Comparison of ENCODE assay signal across 2 cellular contexts in the genomic region with DNA sequence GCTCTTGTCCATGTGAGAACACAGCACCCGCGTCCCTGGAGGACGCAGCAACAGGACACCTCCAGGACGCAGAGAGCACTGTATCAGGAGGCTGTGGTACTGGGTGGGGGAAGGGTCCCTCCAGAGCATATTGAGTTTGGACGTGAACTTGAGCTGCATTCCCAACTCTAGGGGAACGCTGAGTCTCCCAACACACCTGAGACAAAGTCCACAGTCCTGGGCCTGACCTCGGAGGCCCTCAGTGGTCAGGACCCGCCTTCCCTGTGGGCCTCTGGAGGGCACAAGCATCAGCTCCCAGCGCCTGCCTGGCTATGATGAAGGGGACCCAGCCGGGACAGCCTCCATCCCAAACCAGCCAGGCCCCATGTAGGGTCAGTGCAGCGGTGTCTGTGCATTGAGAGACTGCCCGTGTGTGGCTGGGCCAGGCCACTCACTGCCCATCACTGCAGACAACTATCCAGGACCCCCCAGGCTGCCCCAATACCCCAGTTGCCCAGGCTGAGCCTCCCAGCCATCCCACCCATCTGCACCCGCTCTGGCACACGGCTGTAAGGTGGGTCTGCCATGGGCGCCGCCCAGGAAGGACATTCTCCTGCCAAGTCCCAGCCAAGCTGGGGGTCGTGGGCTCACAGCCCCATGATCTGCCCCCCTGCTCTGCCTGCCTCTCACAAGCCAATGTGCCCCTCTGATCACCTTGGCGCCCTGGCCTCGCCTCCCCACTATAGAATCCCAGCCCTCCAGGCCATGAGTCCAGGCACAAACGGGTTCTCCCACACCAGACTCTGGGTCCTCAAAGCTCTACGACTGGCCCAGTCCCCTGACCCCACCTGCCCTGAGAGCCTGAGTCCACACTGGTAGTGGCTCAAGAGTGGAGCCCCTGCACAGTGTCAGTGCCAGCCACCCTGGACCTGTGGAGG.
TF ChIP-seq lines count a peak whose summit lies in the region.

No MANE protein-coding gene starts in this region.

TF ChIP-seq in H1, 55 proteins besides CTCF, POLR2A, EP300 and RAD21:
- no peak for TF ChIP-seq CHD1 (IDR thresholded peaks at IDR 0.05; ENCODE audit: low read depth, low read length)
- no peak for TF ChIP-seq GABPA (IDR thresholded peaks at IDR 0.05; ENCODE audit: borderline replicate concordance, insufficient read depth, low read length)
- TF ChIP-seq, protein P1, sequence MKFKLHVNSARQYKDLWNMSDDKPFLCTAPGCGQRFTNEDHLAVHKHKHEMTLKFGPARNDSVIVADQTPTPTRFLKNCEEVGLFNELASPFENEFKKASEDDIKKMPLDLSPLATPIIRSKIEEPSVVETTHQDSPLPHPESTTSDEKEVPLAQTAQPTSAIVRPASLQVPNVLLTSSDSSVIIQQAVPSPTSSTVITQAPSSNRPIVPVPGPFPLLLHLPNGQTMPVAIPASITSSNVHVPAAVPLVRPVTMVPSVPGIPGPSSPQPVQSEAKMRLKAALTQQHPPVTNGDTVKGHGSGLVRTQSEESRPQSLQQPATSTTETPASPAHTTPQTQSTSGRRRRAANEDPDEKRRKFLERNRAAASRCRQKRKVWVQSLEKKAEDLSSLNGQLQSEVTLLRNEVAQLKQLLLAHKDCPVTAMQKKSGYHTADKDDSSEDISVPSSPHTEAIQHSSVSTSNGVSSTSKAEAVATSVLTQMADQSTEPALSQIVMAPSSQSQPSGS (IDR thresholded peaks at IDR 0.05; ENCODE audit: low read length) = no peak
- TF ChIP-seq JUN (IDR thresholded peaks at IDR 0.05; ENCODE audit: low read depth, low read length) = no peak
- TF ChIP-seq HDAC2 (IDR thresholded peaks at IDR 0.05; ENCODE audit: borderline replicate concordance in 1 of 2, low read depth in 2 of 2, low read length in 2 of 2) = no peak
- no peak for TF ChIP-seq ASH2L (IDR thresholded peaks at IDR 0.05; ENCODE audit: low read length)
- TF ChIP-seq RXRA (IDR thresholded peaks at IDR 0.05; ENCODE audit: insufficient read depth, low read depth, low read length) = no peak
- TF ChIP-seq, protein P2, sequence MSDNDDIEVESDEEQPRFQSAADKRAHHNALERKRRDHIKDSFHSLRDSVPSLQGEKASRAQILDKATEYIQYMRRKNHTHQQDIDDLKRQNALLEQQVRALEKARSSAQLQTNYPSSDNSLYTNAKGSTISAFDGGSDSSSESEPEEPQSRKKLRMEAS (IDR thresholded peaks at IDR 0.05) = no peak

TF ChIP-seq in HepG2, 621 proteins besides CTCF, POLR2A, EP300 and RAD21 (continues in another document):
- TF ChIP-seq ZNF879 (CRISPR knock-in tag; IDR thresholded peaks at IDR 0.05) (no peak), ZNF20 (CRISPR knock-in tag; IDR thresholded peaks at IDR 0.05) (no peak), ZNF335 (CRISPR knock-in tag; IDR thresholded peaks at IDR 0.05) (no peak), NCOR1 (IDR thresholded peaks at IDR 0.05; ENCODE audit: borderline replicate concordance, low read length) (peak; percentile 60), SMC3 (IDR thresholded peaks at IDR 0.05; ENCODE audit: low read length) (no peak), ZNF543 (CRISPR knock-in tag; IDR thresholded peaks at IDR 0.05) (no peak), ZSCAN21 (CRISPR knock-in tag; IDR thresholded peaks at IDR 0.05; ENCODE audit: borderline replicate concordance) (no peak), ZNF510 (CRISPR knock-in tag; IDR thresholded peaks at IDR 0.05; ENCODE audit: low read depth) (no peak), BRCA1 (CRISPR knock-in tag; IDR thresholded peaks at IDR 0.05) (no peak), ZNF577 (CRISPR knock-in tag; IDR thresholded peaks at IDR 0.05; ENCODE audit: borderline replicate concordance, low read depth) (no peak), GLI4 (CRISPR knock-in tag; IDR thresholded peaks at IDR 0.05; ENCODE audit: borderline replicate concordance) (no peak), RXRA (CRISPR knock-in tag; IDR thresholded peaks at IDR 0.05) (peak; percentile 91), ZNF572 (CRISPR knock-in tag; IDR thresholded peaks at IDR 0.05) (0 out of 2 replicates have a peak, but pooled peaks have one; percentile 56), ZFP36L1 (CRISPR knock-in tag; IDR thresholded peaks at IDR 0.05) (no peak), SMAD3 (CRISPR knock-in tag; IDR thresholded peaks at IDR 0.05) (no peak), TEAD2 (CRISPR knock-in tag; IDR thresholded peaks at IDR 0.05) (no peak), ZNF446 (CRISPR knock-in tag; IDR thresholded peaks at IDR 0.05) (no peak), HNF4A (CRISPR knock-in tag; IDR thresholded peaks at IDR 0.05) (peak; percentile 81), KLF13 (CRISPR knock-in tag; IDR thresholded peaks at IDR 0.05) (no peak), ZNF451 (CRISPR knock-in tag; IDR thresholded peaks at IDR 0.05) (no peak), NR2F6 (IDR thresholded peaks at IDR 0.05) (peak; percentile 31; the same call in 1 of the 2 replicates), NR2F6 (CRISPR knock-in tag; IDR thresholded peaks at IDR 0.05) (peak; percentile 18; the same call in 1 of the 2 replicates), ZNF124 (CRISPR knock-in tag; IDR thresholded peaks at IDR 0.05) (no peak), HES4 (CRISPR knock-in tag; IDR thresholded peaks at IDR 0.05; ENCODE audit: borderline replicate concordance) (no peak), KDM2A (CRISPR knock-in tag; IDR thresholded peaks at IDR 0.05; ENCODE audit: borderline replicate concordance, low read depth) (no peak), EZH2 (conservative IDR thresholded peaks at IDR 0.05; ENCODE audit: low read depth, low read length) (no peak), AGO2 (optimal IDR thresholded peaks at IDR 0.05; ENCODE audit: low read depth, low read length) (peak; percentile 24), NR2F1 (CRISPR knock-in tag; IDR thresholded peaks at IDR 0.05) (0 out of 4 replicates have a peak, but pooled peaks of 1 of the 2 experiments have one; percentile 31), NFRKB (IDR thresholded peaks at IDR 0.05) (no peak), ZFAT (CRISPR knock-in tag; conservative IDR thresholded peaks at IDR 0.05) (no peak), FIP1L1 (IDR thresholded peaks at IDR 0.05; ENCODE audit: borderline replicate concordance, insufficient read depth, low read depth, low read length) (no peak), CBX1 (IDR thresholded peaks at IDR 0.05; ENCODE audit: low read depth) (no peak), PHF20 (CRISPR knock-in tag; IDR thresholded peaks at IDR 0.05) (no peak), ZMYM3 (CRISPR knock-in tag; IDR thresholded peaks at IDR 0.05) (0 out of 2 replicates have a peak, but pooled peaks have one; percentile 38), ZKSCAN1 (IDR thresholded peaks at IDR 0.05; ENCODE audit: low read length) (no peak), ZNF570 (CRISPR knock-in tag; IDR thresholded peaks at IDR 0.05; ENCODE audit: borderline replicate concordance) (no peak), NAIF1 (CRISPR knock-in tag; IDR thresholded peaks at IDR 0.05; ENCODE audit: borderline replicate concordance) (no peak)
- TF ChIP-seq, protein P3, sequence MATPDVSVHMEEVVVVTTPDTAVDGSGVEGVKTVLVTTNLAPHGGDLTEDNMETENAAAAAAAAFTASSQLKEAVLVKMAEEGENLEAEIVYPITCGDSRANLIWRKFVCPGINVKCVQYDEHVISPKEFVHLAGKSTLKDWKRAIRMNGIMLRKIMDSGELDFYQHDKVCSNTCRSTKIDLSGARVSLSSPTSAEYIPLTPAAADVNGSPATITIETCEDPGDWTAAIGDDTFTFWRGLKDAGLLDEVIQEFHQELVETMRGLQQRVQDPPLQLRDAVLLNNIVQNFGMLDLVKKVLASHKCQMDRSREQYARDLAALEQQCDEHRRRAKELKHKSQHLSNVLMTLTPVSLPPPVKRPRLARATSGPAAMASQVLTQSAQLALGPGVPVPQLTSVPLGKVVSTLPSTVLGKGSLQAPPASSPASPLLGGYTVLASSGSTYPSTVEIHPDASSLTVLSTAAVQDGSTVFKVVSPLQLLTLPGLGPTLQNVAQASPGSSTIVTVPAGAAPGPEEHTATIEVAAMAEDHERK (CRISPR knock-in tag; IDR thresholded peaks at IDR 0.05; ENCODE audit: low read depth) = no peak
- TF ChIP-seq, protein P4, sequence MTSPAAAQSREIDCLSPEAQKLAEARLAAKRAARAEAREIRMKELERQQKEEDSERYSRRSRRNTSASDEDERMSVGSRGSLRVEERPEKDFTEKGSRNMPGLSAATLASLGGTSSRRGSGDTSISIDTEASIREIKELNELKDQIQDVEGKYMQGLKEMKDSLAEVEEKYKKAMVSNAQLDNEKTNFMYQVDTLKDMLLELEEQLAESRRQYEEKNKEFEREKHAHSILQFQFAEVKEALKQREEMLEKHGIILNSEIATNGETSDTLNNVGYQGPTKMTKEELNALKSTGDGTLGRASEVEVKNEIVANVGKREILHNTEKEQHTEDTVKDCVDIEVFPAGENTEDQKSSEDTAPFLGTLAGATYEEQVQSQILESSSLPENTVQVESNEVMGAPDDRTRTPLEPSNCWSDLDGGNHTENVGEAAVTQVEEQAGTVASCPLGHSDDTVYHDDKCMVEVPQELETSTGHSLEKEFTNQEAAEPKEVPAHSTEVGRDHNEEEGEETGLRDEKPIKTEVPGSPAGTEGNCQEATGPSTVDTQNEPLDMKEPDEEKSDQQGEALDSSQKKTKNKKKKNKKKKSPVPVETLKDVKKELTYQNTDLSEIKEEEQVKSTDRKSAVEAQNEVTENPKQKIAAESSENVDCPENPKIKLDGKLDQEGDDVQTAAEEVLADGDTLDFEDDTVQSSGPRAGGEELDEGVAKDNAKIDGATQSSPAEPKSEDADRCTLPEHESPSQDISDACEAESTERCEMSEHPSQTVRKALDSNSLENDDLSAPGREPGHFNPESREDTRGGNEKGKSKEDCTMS (CRISPR knock-in tag; conservative IDR thresholded peaks at IDR 0.05) = no peak
- TF ChIP-seq, protein P5, sequence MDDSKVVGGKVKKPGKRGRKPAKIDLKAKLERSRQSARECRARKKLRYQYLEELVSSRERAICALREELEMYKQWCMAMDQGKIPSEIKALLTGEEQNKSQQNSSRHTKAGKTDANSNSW (CRISPR knock-in tag; IDR thresholded peaks at IDR 0.05; ENCODE audit: borderline replicate concordance) = no peak
- TF ChIP-seq, protein P6, sequence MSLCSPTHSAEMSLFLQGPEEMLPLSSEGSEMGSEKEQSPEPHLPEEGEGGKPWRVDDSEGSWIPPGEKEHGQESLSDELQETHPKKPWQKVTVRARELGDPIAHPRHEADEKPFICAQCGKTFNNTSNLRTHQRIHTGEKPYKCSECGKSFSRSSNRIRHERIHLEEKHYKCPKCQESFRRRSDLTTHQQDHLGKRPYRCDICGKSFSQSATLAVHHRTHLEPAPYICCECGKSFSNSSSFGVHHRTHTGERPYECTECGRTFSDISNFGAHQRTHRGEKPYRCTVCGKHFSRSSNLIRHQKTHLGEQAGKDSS (CRISPR knock-in tag; IDR thresholded peaks at IDR 0.05; ENCODE audit: borderline replicate concordance, low read depth) = peak; percentile 60; the same call in 1 of the 2 replicates
- TF ChIP-seq, protein P7, sequence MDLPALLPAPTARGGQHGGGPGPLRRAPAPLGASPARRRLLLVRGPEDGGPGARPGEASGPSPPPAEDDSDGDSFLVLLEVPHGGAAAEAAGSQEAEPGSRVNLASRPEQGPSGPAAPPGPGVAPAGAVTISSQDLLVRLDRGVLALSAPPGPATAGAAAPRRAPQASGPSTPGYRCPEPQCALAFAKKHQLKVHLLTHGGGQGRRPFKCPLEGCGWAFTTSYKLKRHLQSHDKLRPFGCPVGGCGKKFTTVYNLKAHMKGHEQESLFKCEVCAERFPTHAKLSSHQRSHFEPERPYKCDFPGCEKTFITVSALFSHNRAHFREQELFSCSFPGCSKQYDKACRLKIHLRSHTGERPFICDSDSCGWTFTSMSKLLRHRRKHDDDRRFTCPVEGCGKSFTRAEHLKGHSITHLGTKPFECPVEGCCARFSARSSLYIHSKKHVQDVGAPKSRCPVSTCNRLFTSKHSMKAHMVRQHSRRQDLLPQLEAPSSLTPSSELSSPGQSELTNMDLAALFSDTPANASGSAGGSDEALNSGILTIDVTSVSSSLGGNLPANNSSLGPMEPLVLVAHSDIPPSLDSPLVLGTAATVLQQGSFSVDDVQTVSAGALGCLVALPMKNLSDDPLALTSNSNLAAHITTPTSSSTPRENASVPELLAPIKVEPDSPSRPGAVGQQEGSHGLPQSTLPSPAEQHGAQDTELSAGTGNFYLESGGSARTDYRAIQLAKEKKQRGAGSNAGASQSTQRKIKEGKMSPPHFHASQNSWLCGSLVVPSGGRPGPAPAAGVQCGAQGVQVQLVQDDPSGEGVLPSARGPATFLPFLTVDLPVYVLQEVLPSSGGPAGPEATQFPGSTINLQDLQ (CRISPR knock-in tag; IDR thresholded peaks at IDR 0.05) = no peak
- TF ChIP-seq, protein P8, sequence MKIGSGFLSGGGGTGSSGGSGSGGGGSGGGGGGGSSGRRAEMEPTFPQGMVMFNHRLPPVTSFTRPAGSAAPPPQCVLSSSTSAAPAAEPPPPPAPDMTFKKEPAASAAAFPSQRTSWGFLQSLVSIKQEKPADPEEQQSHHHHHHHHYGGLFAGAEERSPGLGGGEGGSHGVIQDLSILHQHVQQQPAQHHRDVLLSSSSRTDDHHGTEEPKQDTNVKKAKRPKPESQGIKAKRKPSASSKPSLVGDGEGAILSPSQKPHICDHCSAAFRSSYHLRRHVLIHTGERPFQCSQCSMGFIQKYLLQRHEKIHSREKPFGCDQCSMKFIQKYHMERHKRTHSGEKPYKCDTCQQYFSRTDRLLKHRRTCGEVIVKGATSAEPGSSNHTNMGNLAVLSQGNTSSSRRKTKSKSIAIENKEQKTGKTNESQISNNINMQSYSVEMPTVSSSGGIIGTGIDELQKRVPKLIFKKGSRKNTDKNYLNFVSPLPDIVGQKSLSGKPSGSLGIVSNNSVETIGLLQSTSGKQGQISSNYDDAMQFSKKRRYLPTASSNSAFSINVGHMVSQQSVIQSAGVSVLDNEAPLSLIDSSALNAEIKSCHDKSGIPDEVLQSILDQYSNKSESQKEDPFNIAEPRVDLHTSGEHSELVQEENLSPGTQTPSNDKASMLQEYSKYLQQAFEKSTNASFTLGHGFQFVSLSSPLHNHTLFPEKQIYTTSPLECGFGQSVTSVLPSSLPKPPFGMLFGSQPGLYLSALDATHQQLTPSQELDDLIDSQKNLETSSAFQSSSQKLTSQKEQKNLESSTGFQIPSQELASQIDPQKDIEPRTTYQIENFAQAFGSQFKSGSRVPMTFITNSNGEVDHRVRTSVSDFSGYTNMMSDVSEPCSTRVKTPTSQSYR (CRISPR knock-in tag; IDR thresholded peaks at IDR 0.05; ENCODE audit: borderline replicate concordance) = peak; percentile 90
- TF ChIP-seq, protein P9, sequence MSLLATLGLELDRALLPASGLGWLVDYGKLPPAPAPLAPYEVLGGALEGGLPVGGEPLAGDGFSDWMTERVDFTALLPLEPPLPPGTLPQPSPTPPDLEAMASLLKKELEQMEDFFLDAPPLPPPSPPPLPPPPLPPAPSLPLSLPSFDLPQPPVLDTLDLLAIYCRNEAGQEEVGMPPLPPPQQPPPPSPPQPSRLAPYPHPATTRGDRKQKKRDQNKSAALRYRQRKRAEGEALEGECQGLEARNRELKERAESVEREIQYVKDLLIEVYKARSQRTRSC (CRISPR knock-in tag; IDR thresholded peaks at IDR 0.05; ENCODE audit: low read depth) = no peak
- TF ChIP-seq, protein P10, sequence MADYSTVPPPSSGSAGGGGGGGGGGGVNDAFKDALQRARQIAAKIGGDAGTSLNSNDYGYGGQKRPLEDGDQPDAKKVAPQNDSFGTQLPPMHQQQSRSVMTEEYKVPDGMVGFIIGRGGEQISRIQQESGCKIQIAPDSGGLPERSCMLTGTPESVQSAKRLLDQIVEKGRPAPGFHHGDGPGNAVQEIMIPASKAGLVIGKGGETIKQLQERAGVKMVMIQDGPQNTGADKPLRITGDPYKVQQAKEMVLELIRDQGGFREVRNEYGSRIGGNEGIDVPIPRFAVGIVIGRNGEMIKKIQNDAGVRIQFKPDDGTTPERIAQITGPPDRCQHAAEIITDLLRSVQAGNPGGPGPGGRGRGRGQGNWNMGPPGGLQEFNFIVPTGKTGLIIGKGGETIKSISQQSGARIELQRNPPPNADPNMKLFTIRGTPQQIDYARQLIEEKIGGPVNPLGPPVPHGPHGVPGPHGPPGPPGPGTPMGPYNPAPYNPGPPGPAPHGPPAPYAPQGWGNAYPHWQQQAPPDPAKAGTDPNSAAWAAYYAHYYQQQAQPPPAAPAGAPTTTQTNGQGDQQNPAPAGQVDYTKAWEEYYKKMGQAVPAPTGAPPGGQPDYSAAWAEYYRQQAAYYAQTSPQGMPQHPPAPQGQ (CRISPR knock-in tag; IDR thresholded peaks at IDR 0.05; ENCODE audit: borderline replicate concordance) = no peak
